In the genomic region with DNA sequence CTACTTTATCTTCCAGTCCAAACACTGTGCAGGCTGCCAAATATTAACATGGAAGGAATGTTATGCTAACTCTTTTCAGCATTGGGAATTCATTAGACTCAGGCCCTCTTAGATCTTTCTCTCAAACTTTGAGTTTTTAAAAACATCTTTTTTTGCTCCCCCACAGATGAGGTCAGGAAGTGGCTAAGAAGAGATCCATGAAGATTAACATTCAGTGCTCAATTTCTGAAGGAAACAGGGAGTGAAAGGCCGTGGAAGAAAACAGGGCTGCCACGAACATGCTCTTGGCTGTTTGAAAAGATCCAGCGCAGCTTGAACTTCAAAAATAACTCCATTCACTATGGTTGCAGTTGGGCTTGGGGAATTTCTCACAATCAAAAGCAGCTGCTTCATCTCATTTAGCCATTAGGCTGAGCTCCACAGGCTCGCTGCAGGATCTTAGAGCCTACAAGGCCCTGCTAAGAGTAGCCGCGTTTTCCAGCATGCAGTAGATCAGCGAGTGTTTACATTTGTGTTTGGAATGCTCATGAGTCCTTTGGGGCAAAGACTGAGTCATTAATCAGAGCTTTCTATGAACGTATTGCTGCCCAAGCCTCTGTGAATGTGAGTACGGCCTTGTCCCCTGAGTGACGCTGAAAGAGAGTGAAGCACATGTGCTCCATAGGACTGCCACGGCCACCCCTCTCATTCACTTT, we compare ENCODE assay signal across 9 cellular contexts. TPM values are rescaled to one million over a fixed set of nuclear protein-coding genes. Genes with fewer than 3 reads are reported as not detected.
DNase-seq lines count a peak whose midpoint lies in the region; ATAC-seq and TF ChIP-seq lines count a peak whose summit lies in the region.
"Had no signal": no experiment of that assay in that cellular context is flagged by ENCODE, and none has a peak within 500 bp of the region (broad histone marks: within the 10 kb centered on the region; RNA-seq: fewer than 3 reads in every experiment).

No MANE protein-coding gene starts in this region.

- no peak overlapping the region for H3K4me3 ChIP-seq in ascending aorta
- H3K4me3 ChIP-seq in right cardiac atrium (ENCODE audit: low read length): no peak overlapping the region
- no peak overlapping the region for H3K4me3 ChIP-seq in sigmoid colon

- no peak for TF ChIP-seq POLR2A in sigmoid colon (IDR thresholded peaks at IDR 0.05)

- no peak overlapping the region for H3K27ac Mint-ChIP-seq in CD4-positive, alpha-beta T cell

- intact Hi-C loops in ascending aorta (cut with DNase I) (no loop called here), right cardiac atrium (cut with DNase I) (no loop called here), sigmoid colon (cut with DNase I) (loop anchor here (5.0 kb wide), 1 partner anchor 99 kb away; no protein-coding TSS in a partner anchor)
- intact Hi-C loops in CD4-positive, alpha-beta T cell (cut with DNase I, micrococcal nuclease): no loop called here

- H3K36me3 ChIP-seq in ascending aorta: no peaks in the 10 kb centered on the region
- no peaks in the 10 kb centered on the region for H3K36me3 ChIP-seq in sigmoid colon

- CTCF ChIA-PET in CD4-positive, alpha-beta T cell (lab: Charles Lee): no interaction called here

- peak overlapping the region; percentile 54 to 85 for H3K27ac ChIP-seq in ascending aorta
- peak overlapping the region; percentile 68 for H3K27ac ChIP-seq in right cardiac atrium (ENCODE audit: low read length)
- peak overlapping the region; percentile 71 to 82 (median 76) for H3K27ac ChIP-seq in sigmoid colon
- no peak overlapping the region for H3K27ac ChIP-seq in CD4-positive, alpha-beta T cell (ENCODE audit: low read depth, low read length)

- H3K9me3 ChIP-seq in ascending aorta (no peaks in the 10 kb centered on the region), right cardiac atrium (ENCODE audit: control insufficient read depth, low read length) (no peaks in the 10 kb centered on the region), sigmoid colon (no peaks in the 10 kb centered on the region)
- no peaks in the 10 kb centered on the region for H3K9me3 ChIP-seq in CD4-positive, alpha-beta T cell (ENCODE audit: control insufficient read depth, low read length)

- DNase-seq in EH (ENCODE audit: low read depth) (peak; percentile 97), ascending aorta (ENCODE audit: low spot score in 2 of 2) (peak in 1 of 2 donors; percentile 76), right cardiac atrium (no peak), sigmoid colon (peak; percentile 85), T-helper 9 cell (no peak)
- DNase-seq in CD4-positive, alpha-beta T cell: no peak
- DNase-seq in activated CD4-positive, alpha-beta T cell treated with anti-CD3 and anti-CD28 coated beads for 48 hours: no peak

- no peak for TF ChIP-seq CTCF in ascending aorta (IDR thresholded peaks at IDR 0.05)
- TF ChIP-seq CTCF in sigmoid colon (IDR thresholded peaks at IDR 0.05): no peak
- no peak for TF ChIP-seq CTCF in CD4-positive, alpha-beta T cell (IDR thresholded peaks at IDR 0.05)

- H3K4me1 Mint-ChIP-seq in CD4-positive, alpha-beta T cell (ENCODE audit: low read depth): no peaks in the 10 kb centered on the region

- H3K36me3 Mint-ChIP-seq in CD4-positive, alpha-beta T cell (ENCODE audit: low read depth): no peaks in the 10 kb centered on the region
- H3K36me3 Mint-ChIP-seq: naive thymus-derived CD8-positive, alpha-beta T cell had no signal

- 42% methylated on average over 11 of the region's 11 CpGs for WGBS in right cardiac atrium
- 72 to 79% methylated on average over 11 of the region's 11 CpGs for WGBS in sigmoid colon, 2 donors

- no peaks in the 10 kb centered on the region for H3K27me3 Mint-ChIP-seq in CD4-positive, alpha-beta T cell
- H3K27me3 Mint-ChIP-seq: naive thymus-derived CD8-positive, alpha-beta T cell had no signal

- H3K4me3 Mint-ChIP-seq in CD4-positive, alpha-beta T cell: no peak overlapping the region
- H3K4me3 Mint-ChIP-seq: naive thymus-derived CD8-positive, alpha-beta T cell had no signal

- H3K4me1 ChIP-seq in ascending aorta (peaks cover 9 to 33% of the 10 kb centered on the region in 2 donors), right cardiac atrium (ENCODE audit: control insufficient read depth, insufficient read depth, low read length) (peaks cover 10% of the 10 kb centered on the region), sigmoid colon (peaks cover 0 to 42% (median 37%) of the 10 kb centered on the region in 4 donors)

- POLR2A ChIA-PET in CD4-positive, alpha-beta T cell (lab: Charles Lee): no interaction called here

- peak in 1 of 4 donors; percentile 43 for TF ChIP-seq EP300 in sigmoid colon (IDR thresholded peaks at IDR 0.05)

- H3K27me3 ChIP-seq in ascending aorta: no peaks in the 10 kb centered on the region
- no peaks in the 10 kb centered on the region for H3K27me3 ChIP-seq in right cardiac atrium (ENCODE audit: control insufficient read depth, insufficient read depth)
- H3K27me3 ChIP-seq in sigmoid colon: no peaks in the 10 kb centered on the region
- H3K27me3 ChIP-seq in CD4-positive, alpha-beta T cell (ENCODE audit: control insufficient read depth, insufficient read depth, low read length): no peaks in the 10 kb centered on the region

- peak; percentile 59 to 80 for ATAC-seq in right cardiac atrium
- ATAC-seq in CD4-positive, alpha-beta T cell (ENCODE audit: poor library complexity): no peak
- no peak for ATAC-seq in HG02571 (IDR thresholded peaks at IDR 0.05; ENCODE audit: unreplicated experiment)
- ATAC-seq: naive thymus-derived CD8-positive, alpha-beta T cell had no signal

- no peaks in the 10 kb centered on the region for H3K9me3 Mint-ChIP-seq in CD4-positive, alpha-beta T cell
- H3K9me3 Mint-ChIP-seq: naive thymus-derived CD8-positive, alpha-beta T cell had no signal

RNA-seq across cellular contexts. Expression of gene TNS3, which starts 41.2 kb away (rescaled TPM):
- total RNA-seq in ascending aorta (89.8 TPM), right cardiac atrium (10 to 100 TPM; 37.5 to 48.3 (median 42.7) TPM), sigmoid colon (10 to 100 TPM; 17.8 to 43.8 (median 28.2) TPM)
- polyA plus RNA-seq in right cardiac atrium (19.7 TPM), sigmoid colon (10 to 100 TPM; 17.4 to 29.6 (median 28.8) TPM)
- total RNA-seq in CD4-positive, alpha-beta T cell: under 1 TPM; 0.16 to 0.47 TPM
- polyA plus RNA-seq: naive thymus-derived CD8-positive, alpha-beta T cell had no signal

Comparison
In these comparisons a context has a peak if more than half of its experiments do, and no peak if none do; other contexts are left out.
1. DNase-seq: peak in EH (single experiment) and sigmoid colon (single experiment); none in right cardiac atrium (0 of 3), CD4-positive, alpha-beta T cell (0 of 10), T-helper 9 cell (single experiment) and activated CD4-positive, alpha-beta T cell treated with anti-CD3 and anti-CD28 coated beads for 48 hours (single experiment).
2. ATAC-seq: peak in right cardiac atrium (2 of 2); none in CD4-positive, alpha-beta T cell (single experiment) and HG02571 (single experiment).
3. RNA of gene TNS3, which starts 41.2 kb away (total RNA-seq): 89.8 TPM in ascending aorta (single experiment), 37.5 to 48.3 TPM in right cardiac atrium and 17.8 to 43.8 TPM in sigmoid colon; 0.16 to 0.47 TPM in CD4-positive, alpha-beta T cell; every median in the first group is over 10 times any median in the second.